Comparison of ENCODE assay signal across 9 cellular contexts in genomic region chr17:57045868-57046671, GRCh38. TPM values are rescaled to one million over a fixed set of nuclear protein-coding genes. Genes with fewer than 3 reads are reported as not detected.
DNase-seq lines count a peak whose midpoint lies in the region; ATAC-seq, FAIRE-seq and TF ChIP-seq lines count a peak whose summit lies in the region.
"Had no signal": no experiment of that assay in that cellular context is flagged by ENCODE, and none has a peak within 500 bp of the region (broad histone marks: within the 10 kb centered on the region; RNA-seq: fewer than 3 reads in every experiment).

No MANE protein-coding gene starts in this region.

- no peak overlapping the region for H4K91ac ChIP-seq in trophoblast cell (ENCODE audit: low read depth, low read length)

- no peaks in the 10 kb centered on the region for H3K9me3 ChIP-seq in duodenal mucosa (ENCODE audit: control insufficient read depth in 1 of 2, low read length in 2 of 2)
- H3K9me3 ChIP-seq in trophoblast cell (ENCODE audit: insufficient read depth, low read depth, low read length) = no peaks in the 10 kb centered on the region

- peak overlapping the region in 6 of 7 donors; percentile 51 to 92 (median 82) for H3K27ac Mint-ChIP-seq in CD14-positive monocyte

- H3K4me2 ChIP-seq in trophoblast cell (ENCODE audit: low read length) = no peak overlapping the region

- no peak overlapping the region for H4K12ac ChIP-seq in trophoblast cell (ENCODE audit: low read depth, low read length)

- intact Hi-C loops in CD14-positive monocyte (cut with micrococcal nuclease) = loop anchor here in 1 of 2 donors (5.0 kb wide), 1 partner anchor 41 kb away; the partner anchor contains the start of gene AKAP1

- peaks cover 30% of the 10 kb centered on the region for H3K4me1 Mint-ChIP-seq in CD14-positive monocyte

- peaks cover 57 to 60% (median 58%) of the 10 kb centered on the region in 3 donors for H3K27me3 Mint-ChIP-seq in CD14-positive monocyte (ENCODE audit: low read depth in 3 of 3)

- H2BK12ac ChIP-seq in trophoblast cell (ENCODE audit: low read length) = no peak overlapping the region

- DNase-seq in CD14-positive monocyte (ENCODE audit: low spot score) = peak; percentile 46
- DNase-seq in activated CD4-positive, CD25-positive, alpha-beta regulatory T cell treated with anti-CD3 and anti-CD28 coated beads, Interleukin-2, amount 50 U/mL, for 72 hours = peak; percentile 45
- DNase-seq in trophoblast cell = peak in 1 of 2 donors; percentile 35
- no peak for DNase-seq in D721Med (ENCODE audit: insufficient read length, low spot score)
- DNase-seq in NCI-H226 = no peak
- no peak for DNase-seq in HEK293T (ENCODE audit: extremely low spot score)

- FAIRE-seq in D721Med (lab: Jason Lieb, UNC) = no peak
- FAIRE-seq: G401.6 had no signal

- H3K9ac ChIP-seq in duodenal mucosa (ENCODE audit: low read depth in 1 of 2, low read length in 2 of 2) (peak overlapping the region in 1 of 2 donors; percentile 43), trophoblast cell (ENCODE audit: low read length) (no peak overlapping the region)

- H2AFZ ChIP-seq in trophoblast cell (ENCODE audit: insufficient read depth, low read length, poor library complexity) = peak overlapping the region; percentile 13

- H3K36me3 ChIP-seq in duodenal mucosa (ENCODE audit: control insufficient read depth in 1 of 2, insufficient read depth in 2 of 2, low read length in 2 of 2) (no peaks in the 10 kb centered on the region), trophoblast cell (ENCODE audit: control insufficient read depth in 1 of 2, insufficient read depth in 2 of 2, low read length in 2 of 2) (no peaks in the 10 kb centered on the region)

- H3K4me1 ChIP-seq in duodenal mucosa (ENCODE audit: control insufficient read depth in 1 of 2, insufficient read depth in 2 of 2, low read length in 2 of 2) (peaks cover 0 to 6% of the 10 kb centered on the region in 2 donors), trophoblast cell (ENCODE audit: control insufficient read depth in 1 of 2, insufficient read depth in 2 of 2, low read length in 2 of 2) (no peaks in the 10 kb centered on the region)

- H3K18ac ChIP-seq in trophoblast cell (ENCODE audit: low read length) = no peak overlapping the region

- peaks cover 5 to 9% of the 10 kb centered on the region in 2 donors for H3K36me3 Mint-ChIP-seq in CD14-positive monocyte

- peak overlapping the region; percentile 87 to 95 for H3K4me3 Mint-ChIP-seq in CD14-positive monocyte

- H2AK5ac ChIP-seq in trophoblast cell (ENCODE audit: low read length) = no peak overlapping the region

- H3K14ac ChIP-seq in trophoblast cell (ENCODE audit: low read length) = no peak overlapping the region

- H4K8ac ChIP-seq in trophoblast cell (ENCODE audit: low read depth, low read length) = no peak overlapping the region

- H3K79me1 ChIP-seq in trophoblast cell (ENCODE audit: low read length) = no peaks in the 10 kb centered on the region

- H3K4me3 ChIP-seq in duodenal mucosa (ENCODE audit: low read depth in 1 of 2, low read length in 2 of 2) (peak overlapping the region; percentile 53 to 61), trophoblast cell (ENCODE audit: low read depth, low read length) (no peak overlapping the region)

- H2BK5ac ChIP-seq in trophoblast cell (ENCODE audit: low read depth, low read length, poor library complexity) = no peak overlapping the region

- H3K27ac ChIP-seq in duodenal mucosa (ENCODE audit: low read depth, low read length) (no peak overlapping the region), trophoblast cell (ENCODE audit: low read depth, low read length) (no peak overlapping the region)

- POLR2A ChIA-PET in HEK293T (lab: Yijun Ruan, JAX) = no interaction called here

- H2BK120ac ChIP-seq in trophoblast cell (ENCODE audit: insufficient read depth, low read length, poor library complexity) = no peak overlapping the region

- CTCF ChIA-PET in HEK293T (lab: Yijun Ruan, JAX) = no interaction called here

- peaks cover 0 to 18% (median 10%) of the 10 kb centered on the region in 7 donors for H3K9me3 Mint-ChIP-seq in CD14-positive monocyte

- H3K27me3 ChIP-seq in duodenal mucosa (ENCODE audit: control insufficient read depth in 1 of 2, insufficient read depth in 2 of 2, low read length in 2 of 2) (peaks cover 0 to 20% of the 10 kb centered on the region in 2 donors), trophoblast cell (ENCODE audit: insufficient read depth, low read length) (no peaks in the 10 kb centered on the region)

- H3K79me2 ChIP-seq in trophoblast cell (ENCODE audit: control insufficient read depth, insufficient read depth, low read length, poor library complexity) = no peaks in the 10 kb centered on the region

- H3K4ac ChIP-seq in trophoblast cell (ENCODE audit: low read depth, low read length) = no peak overlapping the region

- peak; percentile 84 for ATAC-seq in GM21825 (IDR thresholded peaks at IDR 0.05; ENCODE audit: unreplicated experiment)

- H3K23ac ChIP-seq in trophoblast cell (ENCODE audit: low read length) = no peak overlapping the region

- WGBS in trophoblast cell (ENCODE audit: extremely low coverage, insufficient coverage, insufficient read length) = no CpG with 5 or more reads among the region's 67 CpGs

- TF ChIP-seq CTCF in CD14-positive monocyte (IDR thresholded peaks at IDR 0.05) = no peak
- TF ChIP-seq CTCF in D721Med (IDR thresholded peaks at IDR 0.05; ENCODE audit: insufficient read depth, missing control alignments) = no peak

TF ChIP-seq in HEK293T, 16 proteins besides CTCF, POLR2A, EP300 and RAD21:
- TF ChIP-seq NFRKB (IDR thresholded peaks at IDR 0.05) (no peak), LEF1 (IDR thresholded peaks at IDR 0.05; ENCODE audit: borderline replicate concordance) (no peak), FOXA1 (IDR thresholded peaks at IDR 0.05) (no peak), FOXM1 (IDR thresholded peaks at IDR 0.05; ENCODE audit: borderline replicate concordance) (no peak), FOXK2 (IDR thresholded peaks at IDR 0.05) (no peak), ELF4 (IDR thresholded peaks at IDR 0.05) (no peak), ZNF384 (IDR thresholded peaks at IDR 0.05) (no peak), BHLHE40 (IDR thresholded peaks at IDR 0.05; ENCODE audit: borderline replicate concordance) (no peak), ARNT (IDR thresholded peaks at IDR 0.05) (no peak), L3MBTL2 (conservative IDR thresholded peaks at IDR 0.05) (no peak), CTBP1 (IDR thresholded peaks at IDR 0.05; ENCODE audit: borderline replicate concordance) (no peak), SP1 (IDR thresholded peaks at IDR 0.05) (no peak)
- TF ChIP-seq, protein P1, sequence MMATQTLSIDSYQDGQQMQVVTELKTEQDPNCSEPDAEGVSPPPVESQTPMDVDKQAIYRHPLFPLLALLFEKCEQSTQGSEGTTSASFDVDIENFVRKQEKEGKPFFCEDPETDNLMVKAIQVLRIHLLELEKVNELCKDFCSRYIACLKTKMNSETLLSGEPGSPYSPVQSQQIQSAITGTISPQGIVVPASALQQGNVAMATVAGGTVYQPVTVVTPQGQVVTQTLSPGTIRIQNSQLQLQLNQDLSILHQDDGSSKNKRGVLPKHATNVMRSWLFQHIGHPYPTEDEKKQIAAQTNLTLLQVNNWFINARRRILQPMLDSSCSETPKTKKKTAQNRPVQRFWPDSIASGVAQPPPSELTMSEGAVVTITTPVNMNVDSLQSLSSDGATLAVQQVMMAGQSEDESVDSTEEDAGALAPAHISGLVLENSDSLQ (IDR thresholded peaks at IDR 0.05) = no peak

RNA-seq across cellular contexts. Expression of gene AKAP1, which starts 39.0 kb away (rescaled TPM):
- polyA plus RNA-seq in CD14-positive monocyte = 1 to 10 TPM; 5.6 to 6.8 TPM
- polyA plus RNA-seq in trophoblast cell (2013) = 8.6 and 9.2 TPM in 2 replicates

Comparison
In these comparisons a context has a peak if more than half of its experiments do, and no peak if none do; other contexts are left out.
1. DNase-seq: peak in CD14-positive monocyte (single experiment) and activated CD4-positive, CD25-positive, alpha-beta regulatory T cell treated with anti-CD3 and anti-CD28 coated beads, Interleukin-2, amount 50 U/mL, for 72 hours (single experiment); none in D721Med (single experiment), NCI-H226 (single experiment) and HEK293T (single experiment).